8 cellular contexts compared by ENCODE assay signal in the genomic region with DNA sequence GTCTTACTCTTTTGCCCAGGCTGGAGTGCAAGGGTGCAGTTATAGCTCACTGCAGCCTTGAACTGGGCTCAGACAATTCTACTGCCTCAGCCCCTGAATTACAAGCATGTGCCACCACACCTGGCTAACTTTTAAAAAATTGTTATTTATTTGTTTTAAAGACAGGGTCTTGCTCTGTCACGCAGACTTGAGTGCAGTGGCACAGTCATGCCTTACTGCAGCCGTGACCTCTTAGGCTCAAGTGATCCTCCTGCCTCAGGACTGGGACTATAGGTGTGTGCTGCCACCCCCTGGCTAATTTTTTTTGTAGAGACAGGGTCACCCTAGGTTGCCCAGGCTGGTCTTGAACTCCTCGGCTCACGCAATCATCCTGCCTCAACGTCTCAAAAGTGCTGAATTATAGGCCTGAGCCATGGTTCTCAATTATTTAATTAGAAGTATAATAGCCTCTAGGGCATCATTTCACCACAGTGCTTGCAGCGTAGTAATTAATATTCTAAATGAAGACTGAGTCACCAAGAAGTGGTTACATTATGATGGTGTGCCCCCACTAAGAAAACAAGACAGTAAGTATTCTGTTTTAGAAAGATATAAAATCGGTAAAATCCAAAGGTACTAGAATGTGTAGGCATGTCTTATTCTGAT.
DNase-seq lines count a peak whose midpoint lies in the region; ATAC-seq and TF ChIP-seq lines count a peak whose summit lies in the region.

No MANE protein-coding gene starts in this region.

- TF ChIP-seq CTCF in GM12864 (IDR thresholded peaks at IDR 0.05; ENCODE audit: low read depth, low read length, missing control alignments) (peak; percentile 54), foreskin fibroblast (IDR thresholded peaks at IDR 0.05; ENCODE audit: low read depth, low read length) (peak; percentile 22)

- DNase-seq in GM12864 (ENCODE audit: low read depth) (peak; percentile 29), NCI-H1092 treated with DMSO at 0.1 percent for 48 hours (lab: John Stamatoyannopoulos, UW) (peak; percentile 15), foreskin fibroblast (peak in 1 of 2 donors; percentile 32), sciatic nerve (ENCODE audit: low spot score) (no peak), COLO829 (ENCODE audit: low spot score) (no peak)
- DNase-seq in activated CD8-positive, alpha-beta memory T cell treated with anti-CD3 and anti-CD28 coated beads, Interleukin-2, amount 50 U/mL, for 1 hour (ENCODE audit: extremely low read depth): peak; percentile 5

- H3K4me3 ChIP-seq in GM12864 (ENCODE audit: low read depth, low read length): no peak overlapping the region
- no peak overlapping the region for H3K4me3 ChIP-seq in foreskin fibroblast (ENCODE audit: low read depth in 1 of 2, low read length in 2 of 2)

- ATAC-seq in GM21737 (IDR thresholded peaks at IDR 0.05; ENCODE audit: unreplicated experiment) (peak; percentile 80), sciatic nerve (peak; percentile 86), HG03097 (IDR thresholded peaks at IDR 0.05; ENCODE audit: low FRiP score, unreplicated experiment) (no peak)

- intact Hi-C loops in sciatic nerve (cut with DNase I): no loop called here

Comparison
In these comparisons a context has a peak if more than half of its experiments do, and no peak if none do; other contexts are left out.
1. DNase-seq: peak in GM12864 (single experiment), NCI-H1092 treated with DMSO at 0.1 percent for 48 hours (single experiment) and activated CD8-positive, alpha-beta memory T cell treated with anti-CD3 and anti-CD28 coated beads, Interleukin-2, amount 50 U/mL, for 1 hour (single experiment); none in sciatic nerve (single experiment) and COLO829 (single experiment).